Comparison of ENCODE assay signal across 8 cellular contexts in the genomic region with DNA sequence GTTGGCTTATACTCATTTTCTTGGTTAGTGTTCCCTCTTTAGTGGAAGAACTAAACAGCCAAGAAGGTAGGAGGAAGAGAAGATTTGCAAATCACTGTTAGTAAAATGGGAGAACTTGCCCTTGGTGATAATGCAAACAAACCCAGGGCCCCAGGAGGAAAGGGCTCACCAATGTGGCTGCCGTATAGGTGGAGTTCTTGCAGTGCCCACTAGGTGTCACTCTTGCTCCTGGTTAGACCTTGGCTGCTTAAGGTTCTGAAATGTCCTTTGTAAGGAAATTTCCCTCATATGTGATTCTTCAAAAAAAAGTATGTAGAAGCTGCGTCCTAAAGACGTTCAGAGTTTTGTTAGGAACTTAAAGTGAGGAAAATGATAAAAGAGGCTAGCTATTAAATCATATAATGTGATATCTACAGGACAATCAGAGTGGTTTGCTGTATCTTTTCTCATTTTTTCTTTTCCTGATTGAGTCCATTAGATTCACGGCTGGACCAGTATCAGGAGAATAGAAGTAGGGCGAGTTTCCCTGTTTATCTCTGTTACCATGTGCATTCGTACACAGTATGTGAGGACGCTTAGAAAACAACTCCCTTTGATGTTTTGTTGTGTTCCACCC. TPM values are rescaled to one million over a fixed set of nuclear protein-coding genes. Genes with fewer than 3 reads are reported as not detected.
A peak's percentile ranks its signal among the peaks of the same experiment; 100 is the strongest.
DNase-seq lines count a peak whose midpoint lies in the region; ATAC-seq lines count a peak whose summit lies in the region.

No MANE protein-coding gene starts in this region.

- ATAC-seq in GM18499 (IDR thresholded peaks at IDR 0.05; ENCODE audit: insufficient read depth, unreplicated experiment) (peak; percentile 69), HG02970 (IDR thresholded peaks at IDR 0.05; ENCODE audit: low FRiP score, unreplicated experiment) (peak; percentile 80), left lobe of liver (peak; percentile 96)

- DNase-seq in ACHN = peak; percentile 70
- peak; percentile 68 for DNase-seq in NCI-H2107 treated with DMSO at 0.1 percent for 48 hours (lab: John Stamatoyannopoulos, UW; ENCODE audit: unreplicated experiment)
- DNase-seq in activated CD4-positive, CD25-positive, alpha-beta regulatory T cell treated with anti-CD3 and anti-CD28 coated beads, Interleukin-2, amount 50 U/mL, for 16 hours (ENCODE audit: low read depth, low spot score) = peak; percentile 40
- peak; percentile 38 for DNase-seq in central memory CD4-positive, alpha-beta T cell
- DNase-seq in left lobe of liver (ENCODE audit: low spot score) = peak; percentile 56
- peak; percentile 26 to 60 (median 48) for DNase-seq in stimulated activated CD4-positive, alpha-beta T cell treated with anti-CD3 and anti-CD28 coated beads, TNF-alpha, amount 100 ng/mL, for 1 hour (ENCODE audit: low read depth in 3 of 3, low spot score in 1 of 3)

- in situ Hi-C loops in ACHN (cut with HindIII; ENCODE audit: low pct_ligation_motif_present, low pct_unique_long_range_greater_than_20kb, low sequenced_read_pairs) = no loop called here

RNA-seq across cellular contexts. Expression of gene RPIA, which starts 48.6 kb away (rescaled TPM):
- total RNA-seq in left lobe of liver = 2.9 TPM

Comparison
In these comparisons a context has a peak if more than half of its experiments do, and no peak if none do; other contexts are left out.
1. Peak in every context shown above with its lines: DNase-seq and ATAC-seq.